In the genomic region with DNA sequence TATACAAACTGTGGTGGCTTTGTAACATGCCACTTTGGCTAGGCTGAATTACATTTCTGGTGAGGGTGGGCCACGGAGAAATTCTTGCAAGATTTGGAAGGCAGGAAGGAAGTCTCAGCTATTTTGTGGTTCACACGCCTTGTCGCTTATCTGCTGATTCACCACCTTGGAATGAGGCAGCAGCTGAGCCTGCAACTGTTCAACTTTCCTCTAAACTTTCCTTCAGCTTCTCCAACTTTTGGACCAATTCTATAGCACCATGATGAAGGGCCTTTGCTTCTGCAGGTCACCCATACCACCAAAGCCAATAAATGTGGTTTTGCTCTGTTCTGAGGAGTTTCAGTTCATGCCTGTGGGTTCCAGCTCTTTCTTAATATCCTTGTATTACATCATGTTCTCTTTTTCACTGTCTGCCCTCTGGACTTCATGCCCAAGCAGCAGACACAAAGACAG, we compare ENCODE assay signal across 9 cellular contexts.
DNase-seq lines count a peak whose midpoint lies in the region; ATAC-seq, FAIRE-seq and TF ChIP-seq lines count a peak whose summit lies in the region.
"Had no signal": no experiment of that assay in that cellular context is flagged by ENCODE, and none has a peak within 500 bp of the region (broad histone marks: within the 10 kb centered on the region; RNA-seq: fewer than 3 reads in every experiment).

No MANE protein-coding gene starts in this region.

- no peak overlapping the region for H3K4me3 ChIP-seq in KMS-11 (IDR thresholded peaks at IDR 0.05; ENCODE audit: insufficient read depth, low read depth, low read length)
- H3K4me3 ChIP-seq: body of pancreas had no signal

- TF ChIP-seq CTCF in AG09319 (IDR thresholded peaks at IDR 0.05; ENCODE audit: low read depth, low read length): no peak
- no peak for TF ChIP-seq CTCF in KMS-11 (conservative IDR thresholded peaks at IDR 0.05; ENCODE audit: low read depth, low read length)
- no peak for TF ChIP-seq CTCF in D721Med (IDR thresholded peaks at IDR 0.05; ENCODE audit: insufficient read depth, missing control alignments)

- H3K79me2 ChIP-seq in KMS-11 (ENCODE audit: insufficient read depth, low read depth): no peaks in the 10 kb centered on the region

- H2AFZ ChIP-seq in KMS-11 (ENCODE audit: low read depth): no peak overlapping the region

- no peaks in the 10 kb centered on the region for H4K20me1 ChIP-seq in KMS-11 (ENCODE audit: insufficient read depth)

- ATAC-seq in left lobe of liver: peak; percentile 31
- ATAC-seq: body of pancreas had no signal

- H3K4me2 ChIP-seq in KMS-11: peak overlapping the region; percentile 12; the same call in 1 of the 2 replicates

- H3K4me1 ChIP-seq in KMS-11 (ENCODE audit: low read depth, poor library complexity, severe bottlenecking): peaks cover 23% of the 10 kb centered on the region
- H3K4me1 ChIP-seq: body of pancreas had no signal

- no peaks in the 10 kb centered on the region for H3K36me3 ChIP-seq in KMS-11 (ENCODE audit: insufficient read depth)

- H3K9ac ChIP-seq in KMS-11: no peak overlapping the region

- DNase-seq in AG09319 (ENCODE audit: extremely low read depth, low read depth): peak; percentile 61
- peak; percentile 64 for DNase-seq in amniotic stem cell (lab: John Stamatoyannopoulos, UW)
- no peak for DNase-seq in left lobe of liver (ENCODE audit: low spot score)
- no peak for DNase-seq in superior temporal gyrus (ENCODE audit: extremely low spot score)
- no peak for DNase-seq in D721Med (ENCODE audit: insufficient read length, low spot score)
- no peak for DNase-seq in activated CD4-positive, CD25-positive, alpha-beta regulatory T cell (lab: John Stamatoyannopoulos, UW)
- no peak for DNase-seq in inferior parietal cortex (ENCODE audit: extremely low spot score)

- H3K27me3 ChIP-seq in KMS-11 (ENCODE audit: insufficient read depth, low read depth): no peaks in the 10 kb centered on the region
- H3K27me3 ChIP-seq: body of pancreas had no signal

- H3K27ac ChIP-seq in KMS-11: no peak overlapping the region

- FAIRE-seq in D721Med (lab: Jason Lieb, UNC): no peak

Comparison
In these comparisons a context has a peak if more than half of its experiments do, and no peak if none do; other contexts are left out.
1. DNase-seq: peak in AG09319 (single experiment) and amniotic stem cell (single experiment); none in left lobe of liver (single experiment), superior temporal gyrus (single experiment), D721Med (single experiment), activated CD4-positive, CD25-positive, alpha-beta regulatory T cell (0 of 4) and inferior parietal cortex (single experiment).